ENCODE assay signal across 8 cellular contexts in genomic region chr19:47157455-47158321, GRCh38. TPM values are rescaled to one million over a fixed set of nuclear protein-coding genes. Genes with fewer than 3 reads are reported as not detected.
A peak's percentile ranks its signal among the peaks of the same experiment; 100 is the strongest.
DNase-seq lines count a peak whose midpoint lies in the region; ATAC-seq and TF ChIP-seq lines count a peak whose summit lies in the region.

No MANE protein-coding gene starts in this region.

- POLR2A ChIA-PET in activated CD8-positive, alpha-beta T cell treated with anti-CD3 and anti-CD28 coated beads, Interleukin-2, amount 10 ng/mL, durations not matched to agents 7 days and 5 days (lab: Charles Lee) = interaction anchor here (0.6 to 3.5 kb wide), 10 partner anchors 20 to 194 kb away, joined by 3 to 19 read pairs (median 6); partner anchors contain the start of genes INAFM1, SAE1 and ZC3H4

- TF ChIP-seq EP300 in esophagus muscularis mucosa (IDR thresholded peaks at IDR 0.05) = no peak

- peak; percentile 35 to 38 for DNase-seq in AML-193 (lab: John Stamatoyannopoulos, UW)
- peak; percentile 61 for DNase-seq in activated CD8-positive, alpha-beta T cell treated with anti-CD3 and anti-CD28 coated beads, Interleukin-2, amount 10 ng/mL, durations not matched to agents 7 days and 5 days
- no peak for DNase-seq in esophagus muscularis mucosa (ENCODE audit: extremely low spot score)
- DNase-seq in HuH-7 (ENCODE audit: low spot score) = no peak
- DNase-seq in NCI-H1092 treated with DMSO at 0.1 percent for 48 hours (lab: John Stamatoyannopoulos, UW) = no peak
- no peak for DNase-seq in NCI-H2196 treated with DMSO at 0.1 percent for 48 hours (lab: John Stamatoyannopoulos, UW; ENCODE audit: unreplicated experiment)

- H3K9ac ChIP-seq in HUES48 (ENCODE audit: low read depth, low read length) = peak overlapping the region; percentile 67
- no peak overlapping the region for H3K9ac ChIP-seq in muscle layer of colon (ENCODE audit: low read length)

- intact Hi-C loops in esophagus muscularis mucosa (cut with DNase I) = no loop called here

- H3K27me3 ChIP-seq in HUES48 (ENCODE audit: control insufficient read depth, insufficient read depth, low read length) (no peaks in the 10 kb centered on the region), esophagus muscularis mucosa (no peaks in the 10 kb centered on the region), muscle layer of colon (ENCODE audit: control insufficient read depth in 1 of 2, insufficient read depth in 2 of 2, low read length in 2 of 2) (no peaks in the 10 kb centered on the region)

- H3K27ac Mint-ChIP-seq in activated CD8-positive, alpha-beta T cell treated with anti-CD3 and anti-CD28 coated beads, Interleukin-2, amount 10 ng/mL, durations not matched to agents 7 days and 5 days = peak overlapping the region; percentile 85

- no peaks in the 10 kb centered on the region for H3K9me3 ChIP-seq in HUES48 (ENCODE audit: control insufficient read depth, insufficient read depth, low read length)
- no peaks in the 10 kb centered on the region for H3K9me3 ChIP-seq in esophagus muscularis mucosa
- no peaks in the 10 kb centered on the region for H3K9me3 ChIP-seq in muscle layer of colon (ENCODE audit: low read length)

- WGBS in esophagus muscularis mucosa = 27% methylated on average over 10 of the region's 10 CpGs

- H3K4me1 ChIP-seq in HUES48 (ENCODE audit: control insufficient read depth, insufficient read depth, low read length) = peaks cover 29% of the 10 kb centered on the region
- peaks cover 44 to 96% (median 83%) of the 10 kb centered on the region in 4 donors for H3K4me1 ChIP-seq in esophagus muscularis mucosa
- peaks cover 33% of the 10 kb centered on the region for H3K4me1 ChIP-seq in muscle layer of colon (ENCODE audit: insufficient read depth, low read length)

- peak in 1 of 3 experiments; percentile 27 for TF ChIP-seq CTCF in esophagus muscularis mucosa (IDR thresholded peaks at IDR 0.05)

- H3K36me3 Mint-ChIP-seq in activated CD8-positive, alpha-beta T cell treated with anti-CD3 and anti-CD28 coated beads, Interleukin-2, amount 10 ng/mL, durations not matched to agents 7 days and 5 days (ENCODE audit: low read depth) = peaks cover 69% of the 10 kb centered on the region

- H3K36me3 ChIP-seq in HUES48 (ENCODE audit: control insufficient read depth, insufficient read depth, low read length) = peaks cover 90% of the 10 kb centered on the region
- H3K36me3 ChIP-seq in esophagus muscularis mucosa = peaks cover 0 to 45% (median 24%) of the 10 kb centered on the region in 4 donors
- peaks cover 26% of the 10 kb centered on the region for H3K36me3 ChIP-seq in muscle layer of colon (ENCODE audit: insufficient read depth, low read length)

- H3K4me3 ChIP-seq in HUES48 (ENCODE audit: low read depth, low read length) (peak overlapping the region; percentile 41), esophagus muscularis mucosa (peak overlapping the region in 1 of 4 donors; percentile 24), muscle layer of colon (ENCODE audit: low read depth in 1 of 2, low read length in 2 of 2) (peak overlapping the region; percentile 12 to 19)

- CTCF ChIA-PET in activated CD8-positive, alpha-beta T cell treated with anti-CD3 and anti-CD28 coated beads, Interleukin-2, amount 10 ng/mL, durations not matched to agents 7 days and 5 days (lab: Charles Lee) = interaction anchor here (0.7 to 17.2 kb wide), 22 partner anchors 7 to 145 kb away, joined by 3 to 286 read pairs (median 5); partner anchors contain the start of genes SAE1 and ZC3H4

- peak overlapping the region; percentile 63 for H3K4me3 Mint-ChIP-seq in activated CD8-positive, alpha-beta T cell treated with anti-CD3 and anti-CD28 coated beads, Interleukin-2, amount 10 ng/mL, durations not matched to agents 7 days and 5 days

- H3K4me1 Mint-ChIP-seq in activated CD8-positive, alpha-beta T cell treated with anti-CD3 and anti-CD28 coated beads, Interleukin-2, amount 10 ng/mL, durations not matched to agents 7 days and 5 days (ENCODE audit: low read depth) = peaks cover 60% of the 10 kb centered on the region

- no peak for TF ChIP-seq POLR2A in esophagus muscularis mucosa (IDR thresholded peaks at IDR 0.05; ENCODE audit: low read depth)

- no peaks in the 10 kb centered on the region for H3K27me3 Mint-ChIP-seq in activated CD8-positive, alpha-beta T cell treated with anti-CD3 and anti-CD28 coated beads, Interleukin-2, amount 10 ng/mL, durations not matched to agents 7 days and 5 days (ENCODE audit: low read depth)

- ATAC-seq in activated CD8-positive, alpha-beta T cell treated with anti-CD3 and anti-CD28 coated beads, Interleukin-2, amount 10 ng/mL, durations not matched to agents 7 days and 5 days = peak; percentile 12

- H3K27ac ChIP-seq in HUES48 (ENCODE audit: low read depth, low read length) = peak overlapping the region; percentile 97
- peak overlapping the region; percentile 81 to 90 (median 85) for H3K27ac ChIP-seq in esophagus muscularis mucosa (replicated peaks in 1 of 4)
- peak overlapping the region; percentile 68 for H3K27ac ChIP-seq in muscle layer of colon (ENCODE audit: low read depth, low read length)

- H3K9me3 Mint-ChIP-seq in activated CD8-positive, alpha-beta T cell treated with anti-CD3 and anti-CD28 coated beads, Interleukin-2, amount 10 ng/mL, durations not matched to agents 7 days and 5 days (ENCODE audit: insufficient read depth) = no peaks in the 10 kb centered on the region

RNA-seq across cellular contexts. Expression of gene SAE1, which starts 27.1 kb away (rescaled TPM):
- 100 to 1,000 TPM; 165 to 175 TPM for total RNA-seq in activated CD8-positive, alpha-beta T cell treated with anti-CD3 and anti-CD28 coated beads, Interleukin-2, amount 10 ng/mL, durations not matched to agents 7 days and 5 days
- total RNA-seq in esophagus muscularis mucosa = 100 to 1,000 TPM; 130 to 143 (median 136) TPM

RNA-seq across cellular contexts. Expression of gene ZC3H4, which starts 44.1 kb away (rescaled TPM):
- total RNA-seq in activated CD8-positive, alpha-beta T cell treated with anti-CD3 and anti-CD28 coated beads, Interleukin-2, amount 10 ng/mL, durations not matched to agents 7 days and 5 days = 100 to 1,000 TPM; 102 TPM
- total RNA-seq in esophagus muscularis mucosa = 10 to 100 TPM; 26.2 to 34.7 (median 30.2) TPM

Comparison
In these comparisons a context has a peak if more than half of its experiments do, and no peak if none do; other contexts are left out.
1. DNase-seq: peak in AML-193 (2 of 2) and activated CD8-positive, alpha-beta T cell treated with anti-CD3 and anti-CD28 coated beads, Interleukin-2, amount 10 ng/mL, durations not matched to agents 7 days and 5 days (single experiment); none in esophagus muscularis mucosa (single experiment), HuH-7 (single experiment), NCI-H1092 treated with DMSO at 0.1 percent for 48 hours (single experiment) and NCI-H2196 treated with DMSO at 0.1 percent for 48 hours (single experiment).
2. Peak in every context shown above with its lines, with median percentiles within 50 percentile points of each other: H3K27ac ChIP-seq.